ENCODE assay signal across 14 cellular contexts in genomic region chr16:86882586-86883280, GRCh38.
DNase-seq lines count a peak whose midpoint lies in the region; ATAC-seq, FAIRE-seq and TF ChIP-seq lines count a peak whose summit lies in the region.
"Had no signal": no experiment of that assay in that cellular context is flagged by ENCODE, and none has a peak within 500 bp of the region (broad histone marks: within the 10 kb centered on the region; RNA-seq: fewer than 3 reads in every experiment).

No MANE protein-coding gene starts in this region.

- no peaks in the 10 kb centered on the region for H3K36me3 Mint-ChIP-seq in activated T-cell treated with anti-CD3 and anti-CD28 coated beads, Interleukin-2, amount 50 U/mL, for 4 hours (ENCODE audit: insufficient read depth)
- no peaks in the 10 kb centered on the region for H3K36me3 Mint-ChIP-seq in nephron progenitor cell (ENCODE audit: low read depth)
- H3K36me3 Mint-ChIP-seq: neural progenitor cell had no signal

- H3K4me1 Mint-ChIP-seq in activated T-cell treated with anti-CD3 and anti-CD28 coated beads, Interleukin-2, amount 50 U/mL, for 4 hours (ENCODE audit: low read depth): no peaks in the 10 kb centered on the region
- H3K4me1 Mint-ChIP-seq in nephron progenitor cell: peaks cover 88% of the 10 kb centered on the region

- TF ChIP-seq CTCF in brain microvascular endothelial cell (IDR thresholded peaks at IDR 0.05; ENCODE audit: low read depth, low read length, missing control alignments) (no peak), nephron progenitor cell (IDR thresholded peaks at IDR 0.05) (no peak)

- no peak for ATAC-seq in activated T-cell treated with anti-CD3 and anti-CD28 coated beads, Interleukin-2, amount 50 U/mL, for 4 hours

- no peak overlapping the region for H3K27ac Mint-ChIP-seq in nephron progenitor cell
- H3K27ac Mint-ChIP-seq: neural progenitor cell had no signal

- H3K27me3 Mint-ChIP-seq in activated T-cell treated with anti-CD3 and anti-CD28 coated beads, Interleukin-2, amount 50 U/mL, for 4 hours (ENCODE audit: low read depth): peaks cover 47% of the 10 kb centered on the region
- H3K27me3 Mint-ChIP-seq in nephron progenitor cell (ENCODE audit: low read depth, poor library complexity): peaks cover 37% of the 10 kb centered on the region

- no peaks in the 10 kb centered on the region for H3K9me3 Mint-ChIP-seq in activated T-cell treated with anti-CD3 and anti-CD28 coated beads, Interleukin-2, amount 50 U/mL, for 4 hours
- H3K9me3 Mint-ChIP-seq in nephron progenitor cell: no peaks in the 10 kb centered on the region
- H3K9me3 Mint-ChIP-seq: neural progenitor cell had no signal

- no peaks in the 10 kb centered on the region for H3K36me3 ChIP-seq in brain microvascular endothelial cell (replicated peaks)
- H3K36me3 ChIP-seq: neural progenitor cell, thoracic aorta had no signal

- in situ Hi-C loops in brain microvascular endothelial cell (cut with HindIII; ENCODE audit: low pct_ligation_motif_present, low sequenced_read_pairs): no loop called here

- FAIRE-seq in urothelium cell line (lab: Jason Lieb, UNC): peak; percentile 68

- no peak overlapping the region for H3K27ac ChIP-seq in brain microvascular endothelial cell
- H3K27ac ChIP-seq: neural progenitor cell, thoracic aorta had no signal

- H3K27me3 ChIP-seq in brain microvascular endothelial cell (replicated peaks): no peaks in the 10 kb centered on the region
- H3K27me3 ChIP-seq: neural progenitor cell had no signal

- peak; percentile 77 for DNase-seq in NCI-H82 (lab: John Stamatoyannopoulos, UW)
- DNase-seq in NCI-H82 treated with DMSO at 0.1 percent for 48 hours (lab: John Stamatoyannopoulos, UW; ENCODE audit: unreplicated experiment): no peak
- DNase-seq in brain microvascular endothelial cell: peak; percentile 74
- peak; percentile 73 for DNase-seq in iris pigment epithelial cell (ENCODE audit: low read depth)
- peak; percentile 77 for DNase-seq in urothelium cell line (ENCODE audit: low spot score)
- no peak for DNase-seq in SK-N-DZ (ENCODE audit: low spot score)
- DNase-seq in activated T-cell treated with anti-CD3 and anti-CD28 coated beads, Interleukin-2, amount 50 U/mL, for 4 hours: no peak
- DNase-seq in nephron progenitor cell: no peak
- DNase-seq: 8988T, GDM1, NCI-H446, T-helper 1 cell had no signal

- H3K4me3 ChIP-seq in brain microvascular endothelial cell (ENCODE audit: low read depth, low read length): no peak overlapping the region
- H3K4me3 ChIP-seq: neural progenitor cell, thoracic aorta had no signal

- H3K4me3 Mint-ChIP-seq in activated T-cell treated with anti-CD3 and anti-CD28 coated beads, Interleukin-2, amount 50 U/mL, for 4 hours: no peak overlapping the region
- H3K4me3 Mint-ChIP-seq in nephron progenitor cell: no peak overlapping the region
- H3K4me3 Mint-ChIP-seq: neural progenitor cell had no signal

Comparison
In these comparisons a context has a peak if more than half of its experiments do, and no peak if none do; other contexts are left out.
1. DNase-seq: peak in NCI-H82 (single experiment), brain microvascular endothelial cell (single experiment), iris pigment epithelial cell (single experiment) and urothelium cell line (single experiment); none in NCI-H82 treated with DMSO at 0.1 percent for 48 hours (single experiment), SK-N-DZ (single experiment), activated T-cell treated with anti-CD3 and anti-CD28 coated beads, Interleukin-2, amount 50 U/mL, for 4 hours (single experiment) and nephron progenitor cell (single experiment).